16 cellular contexts compared by ENCODE assay signal in genomic region chr2:105989070-105989469, GRCh38.
DNase-seq lines count a peak whose midpoint lies in the region; ATAC-seq and TF ChIP-seq lines count a peak whose summit lies in the region.
"Had no signal": no experiment of that assay in that cellular context is flagged by ENCODE, and none has a peak within 500 bp of the region (broad histone marks: within the 10 kb centered on the region; RNA-seq: fewer than 3 reads in every experiment).

No MANE protein-coding gene starts in this region.

- H3K4me3 Mint-ChIP-seq in CD8-positive, alpha-beta T cell, result no peak overlapping the region
- no peak overlapping the region for H3K4me3 Mint-ChIP-seq in central memory CD8-positive, alpha-beta T cell
- H3K4me3 Mint-ChIP-seq: GM23338, H9 had no signal

- H3K9me3 ChIP-seq in CD8-positive, alpha-beta T cell (ENCODE audit: low read length), result peaks cover 26% of the 10 kb centered on the region

- intact Hi-C loops in CD8-positive, alpha-beta T cell (cut with DNase I, micrococcal nuclease), result no loop called here

- peaks cover 30% of the 10 kb centered on the region for H3K36me3 Mint-ChIP-seq in CD8-positive, alpha-beta T cell
- no peaks in the 10 kb centered on the region for H3K36me3 Mint-ChIP-seq in central memory CD8-positive, alpha-beta T cell (ENCODE audit: insufficient read depth)

- peaks cover 17% of the 10 kb centered on the region for H3K4me1 Mint-ChIP-seq in CD8-positive, alpha-beta T cell (ENCODE audit: low read depth)
- peaks cover 26% of the 10 kb centered on the region for H3K4me1 Mint-ChIP-seq in central memory CD8-positive, alpha-beta T cell
- H3K4me1 Mint-ChIP-seq: GM23338, H9 had no signal

- H3K36me3 ChIP-seq in CD8-positive, alpha-beta T cell (ENCODE audit: insufficient read depth, low read length), result no peaks in the 10 kb centered on the region

- peaks cover 36% of the 10 kb centered on the region for H3K9me3 Mint-ChIP-seq in CD8-positive, alpha-beta T cell
- peaks cover 15% of the 10 kb centered on the region for H3K9me3 Mint-ChIP-seq in central memory CD8-positive, alpha-beta T cell

- DNase-seq in CD8-positive, alpha-beta T cell, result no peak
- DNase-seq in DMS53 (lab: John Stamatoyannopoulos, UW) (peak; percentile 69), NCI-H1048 (lab: John Stamatoyannopoulos, UW) (no peak)
- no peak for DNase-seq in central memory CD8-positive, alpha-beta T cell (ENCODE audit: low spot score in 2 of 2)
- DNase-seq in activated CD4-positive, alpha-beta T cell treated with anti-CD3 and anti-CD28 coated beads for 48 hours, result no peak
- DNase-seq: C1 segment of cervical spinal cord, Calu3, COR-L47, DMS79, EL, GDM1, H9 had no signal

- no peak for TF ChIP-seq CTCF in CD8-positive, alpha-beta T cell (IDR thresholded peaks at IDR 0.05)

- peaks cover 26% of the 10 kb centered on the region for H3K4me1 ChIP-seq in CD8-positive, alpha-beta T cell (ENCODE audit: insufficient read depth, low read length)

- ATAC-seq in CD8-positive, alpha-beta T cell, result no peak
- no peak for ATAC-seq in central memory CD8-positive, alpha-beta T cell (replicated peaks; ENCODE audit: extremely low read depth, poor library complexity, severe bottlenecking)
- ATAC-seq in HG03460 (IDR thresholded peaks at IDR 0.05; ENCODE audit: unreplicated experiment), result no peak
- ATAC-seq: GM12878, GM23338, HCT116 had no signal

- H3K27ac Mint-ChIP-seq in CD8-positive, alpha-beta T cell, result no peak overlapping the region
- peak overlapping the region; percentile 75 for H3K27ac Mint-ChIP-seq in central memory CD8-positive, alpha-beta T cell (ENCODE audit: low read depth)
- H3K27ac Mint-ChIP-seq: GM23338, H9 had no signal

- H3K4me3 ChIP-seq in CD8-positive, alpha-beta T cell (ENCODE audit: low read depth, low read length), result peak overlapping the region; percentile 18
- H3K4me3 ChIP-seq: GM12878, GM23338 had no signal

- CTCF ChIA-PET in CD8-positive, alpha-beta T cell (lab: Charles Lee), result interaction anchor here (1.3 kb wide), 1 partner anchor 10 kb away, joined by 3 read pairs; no protein-coding TSS in a partner anchor

- H3K27me3 Mint-ChIP-seq in CD8-positive, alpha-beta T cell (ENCODE audit: low read depth), result no peaks in the 10 kb centered on the region
- H3K27me3 Mint-ChIP-seq in central memory CD8-positive, alpha-beta T cell, result no peaks in the 10 kb centered on the region

- H3K27ac ChIP-seq in CD8-positive, alpha-beta T cell (ENCODE audit: low read depth, low read length), result no peak overlapping the region

- H3K27me3 ChIP-seq in CD8-positive, alpha-beta T cell (ENCODE audit: insufficient read depth, low read length), result no peaks in the 10 kb centered on the region

- POLR2A ChIA-PET in CD8-positive, alpha-beta T cell (lab: Charles Lee), result interaction anchor here (0.6 kb wide), 1 partner anchor 91 kb away, joined by 3 read pairs; no protein-coding TSS in a partner anchor
